In genomic region chr19:46471778-46472543, GRCh38 we compare ENCODE assay signal across 1 cellular context.
TF ChIP-seq lines count a peak whose summit lies in the region.

No MANE protein-coding gene starts in this region.

TF ChIP-seq in endothelial cell of umbilical vein, 7 proteins besides CTCF, POLR2A, EP300 and RAD21:
- TF ChIP-seq JUN (IDR thresholded peaks at IDR 0.05; ENCODE audit: borderline replicate concordance, insufficient read depth, insufficient read length, low read depth) (no peak), EZH2 (IDR thresholded peaks at IDR 0.05; ENCODE audit: borderline replicate concordance, low read depth, low read length, severe bottlenecking) (peak; percentile 15)
TF ChIP-seq in endothelial cell of umbilical vein: peak in this region for 1.
